In the genomic region with DNA sequence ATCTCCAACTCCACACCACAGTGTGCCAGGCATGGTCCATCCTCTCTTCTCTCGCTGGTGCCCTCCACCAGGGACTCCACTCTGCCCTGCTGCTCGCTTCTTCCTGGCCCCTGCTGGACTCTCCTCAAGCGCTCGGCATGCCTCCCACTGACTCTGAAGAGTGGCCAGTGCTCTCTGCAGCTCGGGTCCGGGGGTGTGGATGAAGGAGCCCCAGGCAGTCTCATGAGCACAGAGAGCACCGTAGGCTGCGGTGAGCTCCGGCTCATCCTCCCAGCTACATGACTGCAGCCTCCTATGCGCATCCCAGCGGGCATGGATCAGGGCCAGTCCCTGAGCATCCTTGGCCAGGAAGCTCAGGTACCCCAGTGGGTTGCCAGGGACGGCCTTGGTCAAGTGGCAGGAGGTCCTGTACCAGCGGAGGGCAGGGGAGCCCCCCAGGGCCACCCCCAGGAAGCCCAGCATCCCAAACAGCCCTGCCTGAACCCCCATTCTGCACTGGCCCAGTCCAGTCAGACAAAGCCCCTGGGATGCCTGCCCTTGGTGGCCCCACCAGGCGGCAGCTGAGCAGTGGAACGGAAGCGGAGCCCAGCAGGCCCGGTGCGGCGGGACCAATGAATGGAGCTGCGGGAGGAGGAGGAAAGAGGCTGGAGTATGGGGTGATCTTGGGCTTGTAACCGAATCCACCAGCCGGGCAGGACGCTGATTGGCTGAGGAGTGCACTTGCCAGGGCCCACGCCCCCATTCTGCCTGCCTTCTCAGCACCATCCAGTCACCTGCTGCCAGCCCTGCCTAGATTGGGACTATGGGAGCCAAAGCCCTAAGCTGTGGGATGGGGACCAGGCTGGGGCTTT, we compare ENCODE assay signal across 8 cellular contexts. TPM values are rescaled to one million over a fixed set of nuclear protein-coding genes. Genes with fewer than 3 reads are reported as not detected.
DNase-seq lines count a peak whose midpoint lies in the region; ATAC-seq, FAIRE-seq and TF ChIP-seq lines count a peak whose summit lies in the region.

A gene with protein sequence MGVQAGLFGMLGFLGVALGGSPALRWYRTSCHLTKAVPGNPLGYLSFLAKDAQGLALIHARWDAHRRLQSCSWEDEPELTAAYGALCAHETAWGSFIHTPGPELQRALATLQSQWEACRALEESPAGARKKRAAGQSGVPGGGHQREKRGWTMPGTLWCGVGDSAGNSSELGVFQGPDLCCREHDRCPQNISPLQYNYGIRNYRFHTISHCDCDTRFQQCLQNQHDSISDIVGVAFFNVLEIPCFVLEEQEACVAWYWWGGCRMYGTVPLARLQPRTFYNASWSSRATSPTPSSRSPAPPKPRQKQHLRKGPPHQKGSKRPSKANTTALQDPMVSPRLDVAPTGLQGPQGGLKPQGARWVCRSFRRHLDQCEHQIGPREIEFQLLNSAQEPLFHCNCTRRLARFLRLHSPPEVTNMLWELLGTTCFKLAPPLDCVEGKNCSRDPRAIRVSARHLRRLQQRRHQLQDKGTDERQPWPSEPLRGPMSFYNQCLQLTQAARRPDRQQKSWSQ (minus strand): TSS at position 643 of the 851 bp plus-strand sequence. CDS start 154 bp downstream, at position 489.

- H3K4me3 Mint-ChIP-seq in activated CD4-positive, alpha-beta memory T cell treated with anti-CD3 and anti-CD28 coated beads for 36 hours, result no peak within 1 kb of the TSS

- CTCF ChIA-PET in activated CD4-positive, alpha-beta memory T cell treated with anti-CD3 and anti-CD28 coated beads for 36 hours (lab: Charles Lee), result no interaction called here

- peak; percentile 91 to 93 for ATAC-seq in lower lobe of right lung
- ATAC-seq in gastrocnemius medialis, result no peak
- no peak for ATAC-seq in HG03342 (IDR thresholded peaks at IDR 0.05; ENCODE audit: unreplicated experiment)

- in situ Hi-C loops in gastrocnemius medialis (cut with MboI; ENCODE audit: low sequenced_read_pairs in 4 of 4), result loop anchor here in 2 of 4 donors (10.0 to 25.0 kb wide), 2 partner anchors 185 to 378 kb away; no protein-coding TSS in a partner anchor

- TF ChIP-seq CTCF in bronchial epithelial cell (IDR thresholded peaks at IDR 0.05; ENCODE audit: insufficient read depth, low read length, severe bottlenecking) (no peak), lower lobe of right lung (IDR thresholded peaks at IDR 0.05) (no peak), gastrocnemius medialis (IDR thresholded peaks at IDR 0.05 in 4 of 5, conservative IDR thresholded peaks at IDR 0.05 in 1 of 5) (no peak)

- H3K4me3 ChIP-seq in bronchial epithelial cell (ENCODE audit: low read depth, low read length) (no peak within 1 kb of the TSS), lower lobe of right lung (peak within 1 kb of the TSS; percentile 40), gastrocnemius medialis (no peak within 1 kb of the TSS)

- H3K4me1 ChIP-seq in lower lobe of right lung (peaks cover 6% of the 10 kb centered on the region), gastrocnemius medialis (no peaks in the 10 kb centered on the region)

- intact Hi-C loops in lower lobe of right lung (cut with DNase I) (no loop called here), gastrocnemius medialis (cut with DNase I; ENCODE audit: low total_unique reads) (no loop called here)
- intact Hi-C loops in activated CD4-positive, alpha-beta memory T cell treated with anti-CD3 and anti-CD28 coated beads for 36 hours (cut with micrococcal nuclease), result loop anchor here (10.0 kb wide), 1 partner anchor 195 kb away; no protein-coding TSS in a partner anchor

- DNase-seq in COLO668 (lab: John Stamatoyannopoulos, UW; ENCODE audit: unreplicated experiment), result peak; percentile 52
- DNase-seq in NCI-H1092 treated with DMSO at 0.1 percent for 48 hours (lab: John Stamatoyannopoulos, UW), result peak; percentile 79
- DNase-seq in bronchial epithelial cell (ENCODE audit: low read depth), result peak; percentile 54
- peak; percentile 91 for DNase-seq in lower lobe of right lung
- no peak for DNase-seq in activated CD4-positive, CD25-positive, alpha-beta regulatory T cell (lab: John Stamatoyannopoulos, UW)
- no peak for DNase-seq in activated CD4-positive, alpha-beta memory T cell treated with anti-CD3 and anti-CD28 coated beads for 36 hours
- no peak for DNase-seq in gastrocnemius medialis

- H3K27ac ChIP-seq in lower lobe of right lung (peak within 1 kb of the TSS; percentile 73), gastrocnemius medialis (no peak within 1 kb of the TSS)

- H3K36me3 ChIP-seq in bronchial epithelial cell (ENCODE audit: control insufficient read depth, insufficient read depth, low read length), result no peaks in the 10 kb centered on the region
- H3K36me3 ChIP-seq in lower lobe of right lung, result no peaks in the 10 kb centered on the region
- no peaks in the 10 kb centered on the region for H3K36me3 ChIP-seq in gastrocnemius medialis

- H3K27me3 ChIP-seq in bronchial epithelial cell (ENCODE audit: control insufficient read depth, insufficient read depth, low read length), result peaks cover 4% of the 10 kb centered on the region
- H3K27me3 ChIP-seq in lower lobe of right lung (ENCODE audit: low read depth), result no peaks in the 10 kb centered on the region
- H3K27me3 ChIP-seq in gastrocnemius medialis, result peaks cover 0 to 4% (median 0%) of the 10 kb centered on the region in 3 donors

- H3K27ac Mint-ChIP-seq in activated CD4-positive, alpha-beta memory T cell treated with anti-CD3 and anti-CD28 coated beads for 36 hours, result no peak within 1 kb of the TSS

- H3K4me1 Mint-ChIP-seq in activated CD4-positive, alpha-beta memory T cell treated with anti-CD3 and anti-CD28 coated beads for 36 hours (ENCODE audit: low read depth), result peaks cover 2% of the 10 kb centered on the region

- no peak for TF ChIP-seq POLR2A in gastrocnemius medialis (IDR thresholded peaks at IDR 0.05)

- FAIRE-seq in bronchial epithelial cell (lab: Jason Lieb, UNC), result no peak

- peaks cover 3% of the 10 kb centered on the region for H3K9me3 Mint-ChIP-seq in activated CD4-positive, alpha-beta memory T cell treated with anti-CD3 and anti-CD28 coated beads for 36 hours

- H3K9me3 ChIP-seq in lower lobe of right lung (no peaks in the 10 kb centered on the region), gastrocnemius medialis (no peaks in the 10 kb centered on the region)

- H3K36me3 Mint-ChIP-seq in activated CD4-positive, alpha-beta memory T cell treated with anti-CD3 and anti-CD28 coated beads for 36 hours, result no peaks in the 10 kb centered on the region

- H3K27me3 Mint-ChIP-seq in activated CD4-positive, alpha-beta memory T cell treated with anti-CD3 and anti-CD28 coated beads for 36 hours, result no peaks in the 10 kb centered on the region

- POLR2A ChIA-PET in activated CD4-positive, alpha-beta memory T cell treated with anti-CD3 and anti-CD28 coated beads for 36 hours (lab: Charles Lee), result interaction anchor here (0.8 kb wide), 1 partner anchor 36 kb away, joined by 3 read pairs; no protein-coding TSS in a partner anchor

RNA-seq across cellular contexts. Expression of the gene that starts here (rescaled TPM):
- under 0.01 and 0.38 TPM in 2 replicates for total RNA-seq in bronchial epithelial cell
- 5.0 TPM for total RNA-seq in lower lobe of right lung
- total RNA-seq in activated CD4-positive, alpha-beta memory T cell treated with anti-CD3 and anti-CD28 coated beads for 36 hours, result not detected
- not detected for total RNA-seq in gastrocnemius medialis

Comparison
In these comparisons a context has a peak if more than half of its experiments do, and no peak if none do; other contexts are left out.
1. Peak in DNase-seq in bronchial epithelial cell; RNA of the gene not detected or under 1 TPM.
2. DNase-seq: peak in COLO668 (single experiment), NCI-H1092 treated with DMSO at 0.1 percent for 48 hours (single experiment) and lower lobe of right lung (single experiment); none in activated CD4-positive, CD25-positive, alpha-beta regulatory T cell (0 of 4), activated CD4-positive, alpha-beta memory T cell treated with anti-CD3 and anti-CD28 coated beads for 36 hours (single experiment) and gastrocnemius medialis (0 of 2).
3. ATAC-seq: peak in lower lobe of right lung (2 of 2); none in gastrocnemius medialis (0 of 2) and HG03342 (single experiment).